9 cellular contexts compared by ENCODE assay signal in genomic region chr22:39021552-39022250, GRCh38. TPM values are rescaled to one million over a fixed set of nuclear protein-coding genes. Genes with fewer than 3 reads are reported as not detected.
DNase-seq lines count a peak whose midpoint lies in the region; ATAC-seq and TF ChIP-seq lines count a peak whose summit lies in the region.
"Had no signal": no experiment of that assay in that cellular context is flagged by ENCODE, and none has a peak within 500 bp of the region (broad histone marks: within the 10 kb centered on the region; RNA-seq: fewer than 3 reads in every experiment).

No MANE protein-coding gene starts in this region.

- no peaks in the 10 kb centered on the region for H3K9me3 Mint-ChIP-seq in CD4-positive, alpha-beta T cell

- no peak for DNase-seq in CD4-positive, alpha-beta T cell
- DNase-seq in OCI-LY7 (ENCODE audit: low spot score) = no peak
- DNase-seq in epithelial cell of proximal tubule (ENCODE audit: low read depth) = no peak
- DNase-seq in ovary = no peak
- no peak for DNase-seq in NCI-H2196 (lab: John Stamatoyannopoulos, UW; ENCODE audit: unreplicated experiment)
- DNase-seq in NCI-H774 (lab: John Stamatoyannopoulos, UW) = no peak
- DNase-seq in DMS79 (lab: John Stamatoyannopoulos, UW) = no peak

- peak overlapping the region; percentile 94 for H3K4me3 Mint-ChIP-seq in CD4-positive, alpha-beta T cell

- no peak overlapping the region; the same call in 1 of the 2 replicates for H2AFZ ChIP-seq in OCI-LY7 (ENCODE audit: low read length)

- no peaks in the 10 kb centered on the region for H3K9me3 ChIP-seq in CD4-positive, alpha-beta T cell (ENCODE audit: control insufficient read depth, low read length)
- H3K9me3 ChIP-seq in OCI-LY7 (ENCODE audit: low read length) (no peaks in the 10 kb centered on the region), ovary (no peaks in the 10 kb centered on the region)

- CTCF ChIA-PET in CD4-positive, alpha-beta T cell (lab: Charles Lee) = interaction anchor here (0.7 to 0.9 kb wide), 2 partner anchors 19 to 153 kb away, joined by 3 read pairs; no protein-coding TSS in a partner anchor
- CTCF ChIA-PET in OCI-LY7 (lab: Charles Lee; ENCODE audit: unreplicated experiment) = no interaction called here

- peak overlapping the region; percentile 93 for H3K27ac Mint-ChIP-seq in CD4-positive, alpha-beta T cell

- TF ChIP-seq POLR2A in ovary (IDR thresholded peaks at IDR 0.05) = no peak

- no peak for ATAC-seq in CD4-positive, alpha-beta T cell (ENCODE audit: poor library complexity)
- ATAC-seq in GM21381 (IDR thresholded peaks at IDR 0.05; ENCODE audit: unreplicated experiment) = no peak

- 16 to 33% (median 25%) methylated on average over 9 of the region's 9 CpGs for WGBS in ovary, 3 donors

- TF ChIP-seq EP300 in ovary (IDR thresholded peaks at IDR 0.05) = no peak

- no peaks in the 10 kb centered on the region for H4K20me1 ChIP-seq in OCI-LY7 (ENCODE audit: insufficient read depth, low read length)

- intact Hi-C loops in CD4-positive, alpha-beta T cell (cut with DNase I, micrococcal nuclease) = no loop called here
- intact Hi-C loops in OCI-LY7 (cut with micrococcal nuclease; ENCODE audit: unreplicated experiment) (no loop called here), ovary (cut with DNase I) (no loop called here)

- H3K79me2 ChIP-seq in OCI-LY7 (ENCODE audit: insufficient read depth, low read depth, low read length) = peaks cover 18% of the 10 kb centered on the region; the same call in 1 of the 2 replicates

- H3K36me3 ChIP-seq in OCI-LY7 (ENCODE audit: insufficient read depth, low read length) (peaks cover 23% of the 10 kb centered on the region), ovary (no peaks in the 10 kb centered on the region)

- POLR2A ChIA-PET in CD4-positive, alpha-beta T cell (lab: Charles Lee) = interaction anchor here (0.6 to 1.2 kb wide), 5 partner anchors 19 to 288 kb away, joined by 3 to 7 read pairs (median 3); no protein-coding TSS in a partner anchor
- POLR2A ChIA-PET in OCI-LY7 (lab: Charles Lee) = interaction anchor here (0.9 kb wide), 1 partner anchor 54 kb away, joined by 3 read pairs; no protein-coding TSS in a partner anchor

- H3K27me3 Mint-ChIP-seq in CD4-positive, alpha-beta T cell = no peaks in the 10 kb centered on the region

- H3K27ac ChIP-seq in CD4-positive, alpha-beta T cell (ENCODE audit: low read depth, low read length) = peak overlapping the region; percentile 64
- H3K27ac ChIP-seq in OCI-LY7 (ENCODE audit: low read depth, low read length, poor library complexity, severe bottlenecking) = peak overlapping the region; percentile 74
- H3K27ac ChIP-seq in ovary = peak overlapping the region; percentile 5 to 70

- H3K4me1 ChIP-seq in OCI-LY7 (ENCODE audit: insufficient read depth, low read length, poor library complexity, severe bottlenecking) (peaks cover 55% of the 10 kb centered on the region), ovary (ENCODE audit: insufficient read depth) (peaks cover 8% of the 10 kb centered on the region)

- H3K9me2 ChIP-seq in OCI-LY7 (ENCODE audit: insufficient read depth, low read length) = no peaks in the 10 kb centered on the region

- no peaks in the 10 kb centered on the region for H3K27me3 ChIP-seq in CD4-positive, alpha-beta T cell (ENCODE audit: control insufficient read depth, insufficient read depth, low read length)
- no peaks in the 10 kb centered on the region for H3K27me3 ChIP-seq in ovary

- peak overlapping the region; percentile 98 for H3K4me2 ChIP-seq in OCI-LY7 (ENCODE audit: low read length)

- peaks cover 68% of the 10 kb centered on the region for H3K4me1 Mint-ChIP-seq in CD4-positive, alpha-beta T cell (ENCODE audit: low read depth)

- peaks cover 60% of the 10 kb centered on the region for H3K36me3 Mint-ChIP-seq in CD4-positive, alpha-beta T cell (ENCODE audit: low read depth)

- BruUV-seq in OCI-LY7 (replicated peaks; lab: Mats Ljungman, UMichigan) = no TSS peak

- no peak for TF ChIP-seq CTCF in CD4-positive, alpha-beta T cell (IDR thresholded peaks at IDR 0.05)
- TF ChIP-seq CTCF in OCI-LY7 (conservative IDR thresholded peaks at IDR 0.05; ENCODE audit: low read length) (no peak), epithelial cell of proximal tubule (conservative IDR thresholded peaks at IDR 0.05; ENCODE audit: low read depth, low read length) (no peak), ovary (IDR thresholded peaks at IDR 0.05) (no peak)

- H3K4me3 ChIP-seq in OCI-LY7 (ENCODE audit: low read depth, low read length, poor library complexity, severe bottlenecking) (peak overlapping the region; percentile 75), epithelial cell of proximal tubule (ENCODE audit: low read depth, low read length) (peak overlapping the region; percentile 34), ovary (peak overlapping the region; percentile 7)

RNA-seq across cellular contexts. Expression of gene APOBEC3D, which starts 0.8 kb away (rescaled TPM):
- 1 to 10 TPM; 7.4 to 8.0 TPM for total RNA-seq in CD4-positive, alpha-beta T cell
- total RNA-seq in OCI-LY7 (2014; rRNA removed; shearing (Covaris generic)) = 11.6 and 13.1 TPM in 2 replicates
- total RNA-seq in OCI-LY7 (2022) = 22.9 and 26.3 TPM in 2 replicates
- total RNA-seq in epithelial cell of proximal tubule = 0.46 and 0.58 TPM in 2 replicates
- total RNA-seq in ovary = 1 to 10 TPM; 2.3 to 9.8 (median 6.3) TPM
- polyA plus RNA-seq in ovary = 1 to 10 TPM; 4.8 to 5.0 TPM
- total RNA-seq: myocyte had no signal

RNA-seq across cellular contexts. Expression of gene APOBEC3C, which starts 7.6 kb away (rescaled TPM):
- 10 to 100 TPM; 13.9 to 14.8 TPM for total RNA-seq in CD4-positive, alpha-beta T cell
- 4.1 and 4.3 TPM in 2 replicates for total RNA-seq in OCI-LY7 (2014; rRNA removed; shearing (Covaris generic))
- total RNA-seq in OCI-LY7 (2022) (74.0 and 82.6 TPM in 2 replicates), epithelial cell of proximal tubule (15.6 and 18.5 TPM in 2 replicates), ovary (10 to 100 TPM in 6 of 7 donors, 1 to 10 TPM in 1; 7.0 to 63.4 (median 52.4) TPM)
- polyA plus RNA-seq in ovary = 10 to 100 TPM; 35.1 to 88.9 TPM

RNA-seq across cellular contexts. Expression of gene APOBEC3F, which starts 19.0 kb away (rescaled TPM):
- total RNA-seq in CD4-positive, alpha-beta T cell = 1 to 10 TPM; 4.3 to 6.5 TPM
- total RNA-seq in OCI-LY7 (2014; rRNA removed; shearing (Covaris generic)) = 3.7 and 3.9 TPM in 2 replicates
- total RNA-seq in OCI-LY7 (2022) (19.2 and 20.7 TPM in 2 replicates), epithelial cell of proximal tubule (1.7 and 8.5 TPM in 2 replicates), ovary (10 to 100 TPM in 5 of 7 donors, 1 to 10 TPM in 2; 7.6 to 51.4 (median 32.3) TPM)
- polyA plus RNA-seq in ovary = 10 to 100 TPM in 1 of 2 donors, 1 to 10 TPM in 1; 7.4 to 14.2 TPM

RNA-seq across cellular contexts. Expression of gene APOBEC3B, which starts 39.6 kb away (rescaled TPM):
- total RNA-seq in CD4-positive, alpha-beta T cell = not detected
- total RNA-seq in OCI-LY7 (2014; rRNA removed; shearing (Covaris generic)) = 0.49 and 1.7 TPM in 2 replicates
- 31.1 and 31.9 TPM in 2 replicates for total RNA-seq in OCI-LY7 (2022)
- total RNA-seq in epithelial cell of proximal tubule = 67.3 and 68.1 TPM in 2 replicates
- total RNA-seq in ovary = 1 to 10 TPM in 4 of 7 donors, under 1 TPM in 2, not detected in 1; 0.43 to 1.9 (median 1.4) TPM
- under 1 TPM; 0.70 to 0.98 TPM for polyA plus RNA-seq in ovary

RNA-seq across cellular contexts. Expression of gene APOBEC3G, which starts 55.4 kb away (rescaled TPM):
- total RNA-seq in CD4-positive, alpha-beta T cell = 10 to 100 TPM; 18.8 to 20.6 TPM
- 49.8 and 60.2 TPM in 2 replicates for total RNA-seq in OCI-LY7 (2014; rRNA removed; shearing (Covaris generic))
- 34.4 and 36.7 TPM in 2 replicates for total RNA-seq in OCI-LY7 (2022)
- total RNA-seq in epithelial cell of proximal tubule = 5.5 and 6.9 TPM in 2 replicates
- total RNA-seq in ovary = 10 to 100 TPM; 13.2 to 36.5 (median 24.7) TPM
- 10 to 100 TPM; 19.6 to 36.3 TPM for polyA plus RNA-seq in ovary

Comparison
In these comparisons a context has a peak if more than half of its experiments do, and no peak if none do; other contexts are left out.
1. H3K4me3 ChIP-seq: peak in every context shown above with its lines; median percentile 75 in OCI-LY7; 34 in epithelial cell of proximal tubule; 7 in ovary.